6 cellular contexts compared by ENCODE assay signal in the genomic region with DNA sequence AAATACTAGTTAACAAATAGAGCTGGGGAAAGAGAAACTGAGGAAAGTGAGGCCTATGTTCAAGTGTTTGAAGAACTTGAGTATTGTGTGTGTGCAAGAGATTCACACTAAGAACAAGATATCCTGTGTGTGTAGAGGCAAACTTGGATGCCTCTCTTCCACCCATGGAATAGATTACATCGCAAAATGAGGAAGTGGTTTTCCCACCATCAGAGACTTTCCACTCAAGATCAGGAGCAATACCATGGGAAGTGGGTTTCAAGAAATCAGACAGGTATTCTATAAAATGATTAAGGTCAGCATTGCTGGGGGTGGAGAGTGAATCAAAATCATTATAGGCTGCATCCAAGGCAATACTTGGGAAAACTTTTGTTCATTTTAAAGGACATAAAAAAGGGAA.
"Had no signal": no experiment of that assay in that cellular context is flagged by ENCODE, and none has a peak within 500 bp of the region (broad histone marks: within the 10 kb centered on the region; RNA-seq: fewer than 3 reads in every experiment).

No MANE protein-coding gene starts in this region.

- H3K27ac ChIP-seq: HL-60 had no signal

- H3K4me2 ChIP-seq: GM23338 had no signal

- DNase-seq: H9, HCEC 1CT, KG1 had no signal

- H3K4me3 ChIP-seq: GM23338 had no signal

- FAIRE-seq: HepG2 had no signal

- ATAC-seq: GM23338, HepG2 had no signal

- H2AFZ ChIP-seq: GM23338 had no signal
